Comparison of ENCODE assay signal across 36 cellular contexts in genomic region chr15:23599053-23599452, GRCh38. TPM values are rescaled to one million over a fixed set of nuclear protein-coding genes. Genes with fewer than 3 reads are reported as not detected.
"Had no signal": no experiment of that assay in that cellular context is flagged by ENCODE, and none has a peak within 500 bp of the region (broad histone marks: within the 10 kb centered on the region; RNA-seq: fewer than 3 reads in every experiment).

No MANE protein-coding gene starts in this region.

- H3K4me3 ChIP-seq: adrenal gland, ascending aorta, body of pancreas, breast epithelium, cardiac muscle cell had no signal

- DNase-seq: activated effector memory CD4-positive, alpha-beta T cell treated with anti-CD3 and anti-CD28 coated beads, Interleukin-2, amount 50 U/mL, for 16 hours; activated effector memory CD4-positive, alpha-beta T cell treated with Interleukin-2 at 50 U/mL for 16 hours; activated gamma-delta T cell; activated gamma-delta T cell treated with Interleukin-2 at 50 U/mL for 16 hours; activated naive CD4-positive, alpha-beta T cell; activated naive CD4-positive, alpha-beta T cell treated with anti-CD3 and anti-CD28 coated beads for 36 hours; activated naive CD4-positive, alpha-beta T cell treated with anti-CD3 and anti-CD28 coated beads, Interleukin-2, amount 10 ng/mL, durations not matched to agents 7 days and 5 days; activated naive CD4-positive, alpha-beta T cell treated with anti-CD3 and anti-CD28 coated beads, Interleukin-2, amount 50 U/mL, for 16 hours; activated naive CD4-positive, alpha-beta T cell treated with Interleukin-2 at 50 U/mL for 16 hours; activated naive CD8-positive, alpha-beta T cell treated with anti-CD3 and anti-CD28 coated beads for 36 hours; activated naive CD8-positive, alpha-beta T cell treated with anti-CD3 and anti-CD28 coated beads, Interleukin-2, amount 10 ng/mL, durations not matched to agents 7 days and 5 days; activated naive CD8-positive, alpha-beta T cell treated with anti-CD3 and anti-CD28 coated beads, Interleukin-2, amount 50 U/mL, for 24 hours; activated T-cell treated with anti-CD3 and anti-CD28 coated beads, Interleukin-2, amount 50 U/mL, for 1 hour; activated T-cell treated with anti-CD3 and anti-CD28 coated beads, Interleukin-2, amount 50 U/mL, for 24 hours; activated T-cell treated with anti-CD3 and anti-CD28 coated beads, Interleukin-2, amount 50 U/mL, for 4 hours; activated T-cell treated with anti-CD3 and anti-CD28 coated beads, Interleukin-2, amount 50 U/mL, for 48 hours; activated T-cell treated with anti-CD3 and anti-CD28 coated beads, Interleukin-2, amount 50 U/mL, for 72 hours; adrenal gland; amniotic stem cell; anterior cingulate cortex; aorta; body of pancreas; brain microvascular endothelial cell; caudate nucleus; central memory CD4-positive, alpha-beta T cell; cerebellar nuclear complex had no signal

- H3K36me3 ChIP-seq: adrenal gland, ascending aorta, brain microvascular endothelial cell, breast epithelium, cardiac muscle cell had no signal

- H3K4me1 ChIP-seq: adrenal gland, ascending aorta, body of pancreas, breast epithelium had no signal

- H3K9me3 ChIP-seq: adrenal gland, ascending aorta, body of pancreas, breast epithelium had no signal

- H3K27ac ChIP-seq: adrenal gland, ascending aorta, body of pancreas, brain microvascular endothelial cell, breast epithelium, cardiac muscle cell had no signal

- H3K27me3 ChIP-seq: adrenal gland, ascending aorta, body of pancreas, brain microvascular endothelial cell, breast epithelium, cardiac muscle cell had no signal

RNA-seq across cellular contexts. Expression of gene MKRN3, which starts 33.6 kb away (rescaled TPM):
- total RNA-seq: astrocyte, bronchial epithelial cell, cardiac muscle cell, chondrocyte had no signal

RNA-seq across cellular contexts. Expression of gene MAGEL2, which starts 48.6 kb away (rescaled TPM):
- total RNA-seq: activated naive CD4-positive, alpha-beta T cell treated with anti-CD3 and anti-CD28 coated beads for 36 hours; activated naive CD4-positive, alpha-beta T cell treated with anti-CD3 and anti-CD28 coated beads, Interleukin-2, amount 50 U/mL, for 72 hours; activated naive CD8-positive, alpha-beta T cell treated with anti-CD3 and anti-CD28 coated beads for 36 hours; activated naive CD8-positive, alpha-beta T cell treated with anti-CD3 and anti-CD28 coated beads, Interleukin-2, amount 10 ng/mL, durations not matched to agents 7 days and 5 days; activated T-cell treated with anti-CD3 and anti-CD28 coated beads, Interleukin-2, amount 50 U/mL, for 4 hours; activated T-cell treated with anti-CD3 and anti-CD28 coated beads, Interleukin-2, amount 50 U/mL, for 72 hours; activated T-helper 1 cell treated with anti-CD3 and anti-CD28 coated beads, Interleukin-12 subunit alpha, Interleukin-12 subunit beta, Interleukin-2, Interleukin-4 antibody, amounts not matched to agents 30 ng/mL and 10 ng/mL and 1 ng/mL, durations not matched to agents 14 hours and 24 hours and 36 hours; activated T-helper 17 cell treated with anti-CD3 and anti-CD28 coated beads, Interleukin-2, amount 50 U/mL, for 72 hours; activated T-helper 2 cell treated with anti-CD3 and anti-CD28 coated beads, Interferon-gamma antibody, Interleukin-2, Interleukin-4, amounts not matched to agents 10 μg/mL and 5 μg/mL and 100 μg/mL, durations not matched to agents 14 hours and 24 hours and 36 hours; bronchial epithelial cell had no signal
